Comparison of ENCODE assay signal across 8 cellular contexts in genomic region chr11:123194308-123195181, GRCh38. TPM values are rescaled to one million over a fixed set of nuclear protein-coding genes. Genes with fewer than 3 reads are reported as not detected.
A peak's percentile ranks its signal among the peaks of the same experiment; 100 is the strongest.
DNase-seq lines count a peak whose midpoint lies in the region; TF ChIP-seq lines count a peak whose summit lies in the region.

No MANE protein-coding gene starts in this region.

- intact Hi-C loops in esophagus squamous epithelium (cut with DNase I): no loop called here

- peaks cover 12 to 21% (median 12%) of the 10 kb centered on the region in 3 donors for H3K4me1 ChIP-seq in esophagus squamous epithelium
- H3K4me1 ChIP-seq in neural progenitor cell: peaks cover 23% of the 10 kb centered on the region

- H3K27me3 Mint-ChIP-seq in neural progenitor cell (ENCODE audit: insufficient read depth, low read depth): peaks cover 4% of the 10 kb centered on the region

- H3K36me3 ChIP-seq in esophagus squamous epithelium (no peaks in the 10 kb centered on the region), neural progenitor cell (no peaks in the 10 kb centered on the region)

- TF ChIP-seq CTCF in esophagus squamous epithelium (IDR thresholded peaks at IDR 0.05) (no peak), neural progenitor cell (IDR thresholded peaks at IDR 0.05) (no peak), GM13977 (IDR thresholded peaks at IDR 0.05; ENCODE audit: extremely low read depth, insufficient read depth, missing control alignments) (no peak)

- H3K9me3 Mint-ChIP-seq in neural progenitor cell: no peaks in the 10 kb centered on the region

- H3K4me3 Mint-ChIP-seq in neural progenitor cell: peak overlapping the region; percentile 88

- H2AFZ ChIP-seq in neural progenitor cell (replicated peaks): peak overlapping the region; percentile 51

- H3K9ac ChIP-seq in neural progenitor cell: no peak overlapping the region

- H3K9me3 ChIP-seq in esophagus squamous epithelium (no peaks in the 10 kb centered on the region), neural progenitor cell (ENCODE audit: low read depth) (no peaks in the 10 kb centered on the region)

- TF ChIP-seq POLR2A in esophagus squamous epithelium (IDR thresholded peaks at IDR 0.05): no peak

- H3K4me1 Mint-ChIP-seq in neural progenitor cell: peaks cover 32% of the 10 kb centered on the region

- H3K4me3 ChIP-seq in esophagus squamous epithelium: peak overlapping the region; percentile 38 to 77 (median 47)
- H3K4me3 ChIP-seq in neural progenitor cell: peak overlapping the region; percentile 49

- H3K27ac Mint-ChIP-seq in neural progenitor cell: peak overlapping the region; percentile 92

- H3K79me2 ChIP-seq in neural progenitor cell (ENCODE audit: low read depth): no peaks in the 10 kb centered on the region

- in situ Hi-C loops in GM13977 (cut with MboI; ENCODE audit: low pct_unique_long_range_greater_than_20kb, low sequenced_read_pairs, unreplicated experiment): no loop called here

- DNase-seq in DMS53 treated with DMSO at 0.1 percent for 48 hours (lab: John Stamatoyannopoulos, UW; ENCODE audit: unreplicated experiment) (peak; percentile 16), NCI-H526 (lab: John Stamatoyannopoulos, UW) (peak; percentile 56 to 87), esophagus squamous epithelium (lab: John Stamatoyannopoulos, UW) (no peak), neural progenitor cell (ENCODE audit: low spot score) (peak; percentile 72), GM19240 (ENCODE audit: insufficient read length, low spot score) (no peak), GM13977 (ENCODE audit: low spot score) (no peak)
- DNase-seq in NK-92 treated with Interleukin-12 subunit alpha and Interleukin-12 subunit beta, amount 100 ng/mL, for 24 hours (lab: John Stamatoyannopoulos, UW): no peak
- DNase-seq in stimulated activated CD4-positive, alpha-beta T cell treated with anti-CD3 and anti-CD28 coated beads, Interleukin-1b, Interleukin-23, amount 100 ng/mL, for 48 hours: no peak

- no peaks in the 10 kb centered on the region for H4K20me1 ChIP-seq in neural progenitor cell (ENCODE audit: low read depth)

- peak overlapping the region; percentile 72 to 90 (median 80) for H3K27ac ChIP-seq in esophagus squamous epithelium
- no peak overlapping the region for H3K27ac ChIP-seq in neural progenitor cell

- H3K4me2 ChIP-seq in neural progenitor cell: peak overlapping the region; percentile 82

- H3K36me3 Mint-ChIP-seq in neural progenitor cell: peaks cover 11% of the 10 kb centered on the region

- H3K27me3 ChIP-seq in esophagus squamous epithelium (peaks cover 0 to 93% (median 0%) of the 10 kb centered on the region in 4 donors), neural progenitor cell (peaks cover 71% of the 10 kb centered on the region)

- WGBS in esophagus squamous epithelium, 2 donors: 6 to 14% methylated on average over 9 to 10 of the region's 53 CpGs

- peaks cover 8% of the 10 kb centered on the region for H3F3A ChIP-seq in neural progenitor cell (ENCODE audit: low read depth)

RNA-seq across cellular contexts. Expression of gene CLMP, which starts 0.5 kb away (rescaled TPM):
- total RNA-seq in esophagus squamous epithelium (10 to 100 TPM in 2 of 4 donors, 1 to 10 TPM in 2; 4.8 to 47.9 (median 15.2) TPM), neural progenitor cell (ENCODE audit: low replicate concordance) (5.7 and 10.7 TPM in 2 replicates)

Comparison
In these comparisons a context has a peak if more than half of its experiments do, and no peak if none do; other contexts are left out.
1. DNase-seq: peak in DMS53 treated with DMSO at 0.1 percent for 48 hours (single experiment), NCI-H526 (2 of 2) and neural progenitor cell (single experiment); none in esophagus squamous epithelium (single experiment), GM19240 (single experiment), NK-92 treated with Interleukin-12 subunit alpha and Interleukin-12 subunit beta, amount 100 ng/mL, for 24 hours (single experiment), GM13977 (single experiment) and stimulated activated CD4-positive, alpha-beta T cell treated with anti-CD3 and anti-CD28 coated beads, Interleukin-1b, Interleukin-23, amount 100 ng/mL, for 48 hours (single experiment).